Comparison of ENCODE assay signal across 11 cellular contexts in the genomic region with DNA sequence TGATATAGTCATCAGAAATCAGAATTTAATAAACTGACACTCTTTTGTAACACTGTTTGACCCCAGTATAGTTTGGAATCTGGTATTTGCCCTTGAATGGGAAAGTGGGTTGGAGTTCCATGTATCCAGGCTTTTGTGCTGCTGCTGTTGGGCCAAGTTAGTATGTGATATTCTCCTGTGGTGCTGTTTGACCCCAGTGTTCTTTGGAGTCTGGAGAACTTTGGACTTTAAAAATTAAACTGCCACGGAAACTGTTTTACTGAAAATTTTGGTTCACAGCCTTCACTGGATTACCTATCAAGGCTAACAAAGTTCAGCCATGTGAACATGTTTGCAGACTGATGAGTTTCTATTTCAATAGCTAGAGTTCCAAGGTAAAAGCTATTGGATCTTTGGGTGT. TPM values are rescaled to one million over a fixed set of nuclear protein-coding genes. Genes with fewer than 3 reads are reported as not detected.
"Had no signal": no experiment of that assay in that cellular context is flagged by ENCODE, and none has a peak within 500 bp of the region (broad histone marks: within the 10 kb centered on the region; RNA-seq: fewer than 3 reads in every experiment).

No MANE protein-coding gene starts in this region.

- H3K36me3 ChIP-seq: HAP-1 had no signal

- FAIRE-seq: HTR-8/SVneo had no signal

- H3K9ac ChIP-seq: GM23248, KMS-11 had no signal

- H3K27ac ChIP-seq: GM23248, KMS-11 had no signal

- H3K4me1 ChIP-seq: HAP-1 had no signal

- H3K4me3 ChIP-seq: GM23248, HAP-1 had no signal

- H2AFZ ChIP-seq: GM23248 had no signal

- H3K4me2 ChIP-seq: KMS-11 had no signal

- H3K9me3 ChIP-seq: HAP-1 had no signal

- ATAC-seq: HCT116 had no signal

- DNase-seq: GM23248, GOT3, H7, HFFc6, KBM-7 had no signal

RNA-seq across cellular contexts. Expression of gene GLYATL1, which starts 0.7 kb away (rescaled TPM):
- total RNA-seq: GM23248, HT-29 had no signal
- polyA plus RNA-seq: IgD-negative memory B cell had no signal
